Comparison of ENCODE assay signal across 1 cellular context in genomic region chr1:64915381-64916274, GRCh38.
TF ChIP-seq lines count a peak whose summit lies in the region.

No MANE protein-coding gene starts in this region.

TF ChIP-seq in K562, 482 proteins besides CTCF, POLR2A, EP300 and RAD21 (continued from another document):
- TF ChIP-seq TFAM (CRISPR knock-in tag; conservative IDR thresholded peaks at IDR 0.05) (no peak), ZEB2 (IDR thresholded peaks at IDR 0.05) (no peak), BRF2 (IDR thresholded peaks at IDR 0.05; ENCODE audit: borderline replicate concordance, insufficient read depth, insufficient read length) (no peak), ARID4B (CRISPR knock-in tag; IDR thresholded peaks at IDR 0.05) (no peak), MAX (CRISPR knock-in tag; IDR thresholded peaks at IDR 0.05) (0 out of 2 replicates have a peak, but pooled peaks have one; percentile 23), L3MBTL2 (IDR thresholded peaks at IDR 0.05) (0 out of 2 replicates have a peak, but pooled peaks have one; percentile 12), AFF1 (IDR thresholded peaks at IDR 0.05; ENCODE audit: low read depth in 1 of 2, partially characterized antibody in 2 of 2) (no peak), KLF6 (CRISPR knock-in tag; IDR thresholded peaks at IDR 0.05; ENCODE audit: borderline replicate concordance) (no peak), BHLHE40 (IDR thresholded peaks at IDR 0.05; ENCODE audit: low read length) (0 out of 2 replicates have a peak, but pooled peaks have one; percentile 6), TCF7 (IDR thresholded peaks at IDR 0.05; ENCODE audit: borderline replicate concordance) (no peak), ZNF134 (CRISPR knock-in tag; conservative IDR thresholded peaks at IDR 0.05) (no peak), BCOR (IDR thresholded peaks at IDR 0.05) (no peak), RBM14 (IDR thresholded peaks at IDR 0.05; ENCODE audit: borderline replicate concordance, insufficient read depth, low read depth, low read length) (no peak), RFX7 (CRISPR knock-in tag; IDR thresholded peaks at IDR 0.05) (no peak), THAP12 (CRISPR knock-in tag; IDR thresholded peaks at IDR 0.05) (no peak), CHD2 (IDR thresholded peaks at IDR 0.05; ENCODE audit: low read depth, low read length) (no peak), FOXK2 (conservative IDR thresholded peaks at IDR 0.05 in 1 of 2, IDR thresholded peaks at IDR 0.05 in 1 of 2; ENCODE audit: low read depth in 2 of 2) (0 out of 4 replicates have a peak, but pooled peaks of 1 of the 2 experiments have one; percentile 36), RHOXF2B (CRISPR knock-in tag; conservative IDR thresholded peaks at IDR 0.05) (no peak), NRF1 (conservative IDR thresholded peaks at IDR 0.05 in 1 of 2, IDR thresholded peaks at IDR 0.05 in 1 of 2) (peak; percentile 37 to 49; a peak in 2 of 4 replicates), NFIX (CRISPR knock-in tag; IDR thresholded peaks at IDR 0.05; ENCODE audit: low read depth) (no peak), ZNF589 (CRISPR knock-in tag; IDR thresholded peaks at IDR 0.05; ENCODE audit: low read depth) (no peak)
